ENCODE assay signal across 8 cellular contexts in the genomic region with DNA sequence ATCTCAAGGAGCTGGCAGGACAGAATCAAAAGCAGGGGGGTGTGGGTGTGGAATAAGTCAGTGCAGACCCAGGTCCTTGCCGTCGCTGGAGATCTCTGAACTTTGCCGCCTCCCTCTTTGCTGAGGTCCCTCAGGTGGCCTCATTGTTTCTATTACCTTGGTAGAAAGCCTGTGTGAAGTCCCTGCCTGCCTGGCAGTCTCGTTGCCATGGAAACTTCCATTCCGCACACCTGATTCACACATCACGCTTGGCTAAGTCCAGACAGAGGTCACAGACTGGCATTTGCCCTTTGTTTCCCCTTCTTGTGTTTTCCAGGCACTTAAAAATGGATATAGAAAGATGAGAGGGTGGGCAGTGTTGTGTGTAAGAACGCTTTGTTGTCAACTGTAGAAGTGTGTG.
A peak's percentile ranks its signal among the peaks of the same experiment; 100 is the strongest.
DNase-seq lines count a peak whose midpoint lies in the region; ATAC-seq and TF ChIP-seq lines count a peak whose summit lies in the region.

No MANE protein-coding gene starts in this region.

- no peaks in the 10 kb centered on the region for H3F3A ChIP-seq in OCI-LY1 (ENCODE audit: insufficient read depth, low read length)

- H3K4me1 Mint-ChIP-seq in HFFc6 (ENCODE audit: low read depth) = no peaks in the 10 kb centered on the region

- H2AFZ ChIP-seq in OCI-LY1 (ENCODE audit: low read length) (no peak overlapping the region), osteoblast (ENCODE audit: low read length) (no peak overlapping the region)

- H3K9me3 ChIP-seq in OCI-LY1 (ENCODE audit: low read length) (no peaks in the 10 kb centered on the region), esophagus squamous epithelium (peaks cover 0 to 11% (median 0%) of the 10 kb centered on the region in 3 donors), osteoblast (ENCODE audit: low read depth, low read length) (no peaks in the 10 kb centered on the region)

- H3K4me2 ChIP-seq in OCI-LY1 (ENCODE audit: low read length) = peak overlapping the region; percentile 30; the same call in 1 of the 2 replicates
- H3K4me2 ChIP-seq in osteoblast (ENCODE audit: insufficient read depth, low read length) = no peak overlapping the region

- H3K27ac Mint-ChIP-seq in HFFc6 = no peak overlapping the region

- H3K27me3 ChIP-seq in OCI-LY1 (ENCODE audit: insufficient read depth, low read length) (no peaks in the 10 kb centered on the region), esophagus squamous epithelium (no peaks in the 10 kb centered on the region), osteoblast (ENCODE audit: insufficient read depth, low read length) (no peaks in the 10 kb centered on the region)

- TF ChIP-seq POLR2A in esophagus squamous epithelium (IDR thresholded peaks at IDR 0.05) = no peak

- DNase-seq in Daoy (ENCODE audit: low read depth) (peak; percentile 78), kidney glomerular epithelial cell (lab: John Stamatoyannopoulos, UW) (peak; percentile 98), middle frontal gyrus (ENCODE audit: extremely low spot score, low spot score) (no peak), esophagus squamous epithelium (lab: John Stamatoyannopoulos, UW) (no peak), osteoblast (ENCODE audit: insufficient read length, low spot score, missing footprints) (no peak), HFFc6 (no peak)

- WGBS in esophagus squamous epithelium, 2 donors = 38 to 39% methylated on average over 7 of the region's 7 CpGs

- H3K36me3 Mint-ChIP-seq in HFFc6 (ENCODE audit: low read depth) = 0 out of 2 replicates have a peak, but pooled peaks cover 8% of the 10 kb centered on the region

- H3K4me1 ChIP-seq in OCI-LY1 (ENCODE audit: insufficient read depth, low read length, severe bottlenecking) = peaks cover 49% of the 10 kb centered on the region
- peaks cover 0 to 7% (median 0%) of the 10 kb centered on the region in 3 donors for H3K4me1 ChIP-seq in esophagus squamous epithelium
- H3K4me1 ChIP-seq in osteoblast (ENCODE audit: insufficient read depth, low read length) = no peaks in the 10 kb centered on the region

- peak; percentile 73 for ATAC-seq in HG02678 (IDR thresholded peaks at IDR 0.05; ENCODE audit: unreplicated experiment)

- H3K36me3 ChIP-seq in OCI-LY1 (ENCODE audit: insufficient read depth, low read length) = no peaks in the 10 kb centered on the region
- no peaks in the 10 kb centered on the region for H3K36me3 ChIP-seq in esophagus squamous epithelium
- H3K36me3 ChIP-seq in osteoblast (ENCODE audit: insufficient read depth, low read length) = no peaks in the 10 kb centered on the region

- peak overlapping the region; percentile 58 for H3K27ac ChIP-seq in OCI-LY1 (ENCODE audit: low read depth, low read length, poor library complexity, severe bottlenecking)
- no peak overlapping the region for H3K27ac ChIP-seq in esophagus squamous epithelium
- H3K27ac ChIP-seq in osteoblast (ENCODE audit: low read depth, low read length) = no peak overlapping the region

- no peak overlapping the region for H3K4me3 Mint-ChIP-seq in HFFc6

- peaks cover 11% of the 10 kb centered on the region for H3K9me3 Mint-ChIP-seq in HFFc6

- no peak overlapping the region for H3K4me3 ChIP-seq in OCI-LY1 (ENCODE audit: low read depth, low read length, poor library complexity, severe bottlenecking)
- no peak overlapping the region for H3K4me3 ChIP-seq in esophagus squamous epithelium
- no peak overlapping the region for H3K4me3 ChIP-seq in osteoblast (ENCODE audit: insufficient read depth, low read length)

- H3K79me2 ChIP-seq in OCI-LY1 (ENCODE audit: insufficient read depth, low read length) = no peaks in the 10 kb centered on the region
- H3K79me2 ChIP-seq in osteoblast (ENCODE audit: insufficient read depth, low read length) = no peaks in the 10 kb centered on the region

- H3K27me3 Mint-ChIP-seq in HFFc6 (ENCODE audit: insufficient read depth) = peaks cover 2% of the 10 kb centered on the region

- intact Hi-C loops in esophagus squamous epithelium (cut with DNase I) = no loop called here

- H4K20me1 ChIP-seq in OCI-LY1 (ENCODE audit: insufficient read depth, low read length) (no peaks in the 10 kb centered on the region), osteoblast (ENCODE audit: insufficient read depth, low read length) (no peaks in the 10 kb centered on the region)

- no peaks in the 10 kb centered on the region for H3K9me2 ChIP-seq in OCI-LY1 (ENCODE audit: low read depth, low read length)

- TF ChIP-seq CTCF in OCI-LY1 (IDR thresholded peaks at IDR 0.05; ENCODE audit: low read length) (no peak), esophagus squamous epithelium (IDR thresholded peaks at IDR 0.05) (no peak), osteoblast (IDR thresholded peaks at IDR 0.05; ENCODE audit: extremely low read depth, low read depth, low read length) (no peak), HFFc6 (IDR thresholded peaks at IDR 0.05) (no peak)

- no peak overlapping the region; the same call in 1 of the 2 replicates for H3K9ac ChIP-seq in OCI-LY1 (ENCODE audit: low read length)

Comparison
In these comparisons a context has a peak if more than half of its experiments do, and no peak if none do; other contexts are left out.
1. DNase-seq: peak in Daoy (single experiment) and kidney glomerular epithelial cell (single experiment); none in middle frontal gyrus (single experiment), esophagus squamous epithelium (single experiment), osteoblast (single experiment) and HFFc6 (single experiment).